ENCODE assay signal across 18 cellular contexts in the genomic region with DNA sequence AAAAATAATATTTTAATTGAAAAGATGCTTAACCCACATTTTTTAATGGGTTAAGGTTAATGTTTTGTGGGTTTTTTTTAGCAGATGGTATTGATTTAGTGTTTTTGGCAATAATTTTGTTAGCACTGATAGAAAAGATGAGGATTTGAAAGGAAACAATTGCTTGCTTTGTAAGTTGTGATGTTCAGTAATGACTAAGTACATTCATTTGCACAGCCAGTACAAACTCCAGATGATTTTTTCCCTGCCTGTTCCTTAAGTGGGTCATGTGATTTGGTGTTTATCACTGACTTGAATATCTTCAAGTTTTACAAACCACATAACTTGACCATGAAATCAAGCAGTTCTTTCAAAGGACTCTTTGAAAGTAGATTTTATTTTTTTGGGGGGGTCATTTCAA. TPM values are rescaled to one million over a fixed set of nuclear protein-coding genes. Genes with fewer than 3 reads are reported as not detected.
DNase-seq lines count a peak whose midpoint lies in the region; ATAC-seq, FAIRE-seq and TF ChIP-seq lines count a peak whose summit lies in the region.
"Had no signal": no experiment of that assay in that cellular context is flagged by ENCODE, and none has a peak within 500 bp of the region (broad histone marks: within the 10 kb centered on the region; RNA-seq: fewer than 3 reads in every experiment).

No MANE protein-coding gene starts in this region.

- TF ChIP-seq CTCF in AG09309 (IDR thresholded peaks at IDR 0.05; ENCODE audit: control insufficient read depth, insufficient read depth, low read depth, low read length, missing control alignments) = no peak
- no peak for TF ChIP-seq CTCF in fibroblast of lung (conservative IDR thresholded peaks at IDR 0.05 in 1 of 2, IDR thresholded peaks at IDR 0.05 in 1 of 2; ENCODE audit: low read depth in 1 of 2, low read length in 2 of 2)
- no peak for TF ChIP-seq CTCF in neural progenitor cell (IDR thresholded peaks at IDR 0.05)

- no peaks in the 10 kb centered on the region for H3K9me3 ChIP-seq in fibroblast of lung (ENCODE audit: control insufficient read depth, insufficient read depth, low read depth, low read length)
- no peaks in the 10 kb centered on the region for H3K9me3 ChIP-seq in neural progenitor cell (ENCODE audit: low read depth)
- H3K9me3 ChIP-seq: BLaER1 had no signal

- FAIRE-seq in GM12892 (lab: Jason Lieb, UNC) = no peak
- FAIRE-seq: bronchial epithelial cell had no signal

- H3K27me3 Mint-ChIP-seq in neural progenitor cell (ENCODE audit: insufficient read depth, low read depth) = peaks cover 2% of the 10 kb centered on the region
- H3K27me3 Mint-ChIP-seq: memory B cell, T-cell had no signal

- H3K4me3 Mint-ChIP-seq in neural progenitor cell = no peak overlapping the region
- H3K4me3 Mint-ChIP-seq: activated T-helper 1 cell treated with anti-CD3 and anti-CD28 coated beads, Interleukin-12 subunit alpha, Interleukin-12 subunit beta, Interleukin-2, Interleukin-4 antibody, amounts not matched to agents 30 ng/mL and 10 ng/mL and 1 ng/mL, durations not matched to agents 14 hours and 24 hours and 36 hours; memory B cell; T-cell had no signal

- H3K4me2 ChIP-seq in fibroblast of lung (ENCODE audit: extremely low read depth, insufficient read depth, low read length) = no peak overlapping the region
- H3K4me2 ChIP-seq in neural progenitor cell = no peak overlapping the region
- H3K4me2 ChIP-seq: BLaER1 had no signal

- peaks cover 12% of the 10 kb centered on the region for H3K4me1 Mint-ChIP-seq in neural progenitor cell

- no peaks in the 10 kb centered on the region for H3F3A ChIP-seq in neural progenitor cell (ENCODE audit: low read depth)

- H3K27me3 ChIP-seq in fibroblast of lung (ENCODE audit: control insufficient read depth, insufficient read depth, low read length) (no peaks in the 10 kb centered on the region), neural progenitor cell (no peaks in the 10 kb centered on the region)
- H3K27me3 ChIP-seq: BLaER1 had no signal

- H3K36me3 ChIP-seq in fibroblast of lung (ENCODE audit: control insufficient read depth, insufficient read depth, low read length) (no peaks in the 10 kb centered on the region), neural progenitor cell (no peaks in the 10 kb centered on the region)
- H3K36me3 ChIP-seq: BLaER1 had no signal

- no peaks in the 10 kb centered on the region for H3K79me2 ChIP-seq in fibroblast of lung (ENCODE audit: control insufficient read depth, insufficient read depth, low read length)
- peaks cover 23% of the 10 kb centered on the region for H3K79me2 ChIP-seq in neural progenitor cell (ENCODE audit: low read depth)

- H3K9me3 Mint-ChIP-seq in neural progenitor cell = no peaks in the 10 kb centered on the region
- H3K9me3 Mint-ChIP-seq: activated T-helper 1 cell treated with anti-CD3 and anti-CD28 coated beads, Interleukin-12 subunit alpha, Interleukin-12 subunit beta, Interleukin-2, Interleukin-4 antibody, amounts not matched to agents 30 ng/mL and 10 ng/mL and 1 ng/mL, durations not matched to agents 14 hours and 24 hours and 36 hours; memory B cell; T-cell had no signal

- no peak for ATAC-seq in HG03196 (IDR thresholded peaks at IDR 0.05; ENCODE audit: unreplicated experiment)
- ATAC-seq: T-cell had no signal

- no peaks in the 10 kb centered on the region for H4K20me1 ChIP-seq in fibroblast of lung (ENCODE audit: control insufficient read depth, extremely low read depth, insufficient read depth, low read length)
- no peaks in the 10 kb centered on the region for H4K20me1 ChIP-seq in neural progenitor cell (ENCODE audit: low read depth)
- H4K20me1 ChIP-seq: BLaER1 had no signal

- H3K4me1 ChIP-seq in fibroblast of lung (ENCODE audit: control insufficient read depth, extremely low read depth, insufficient read depth, low read length) = no peaks in the 10 kb centered on the region
- H3K4me1 ChIP-seq in neural progenitor cell = peaks cover under 1% of the 10 kb centered on the region
- H3K4me1 ChIP-seq: BLaER1 had no signal

- H3K27ac ChIP-seq in fibroblast of lung (ENCODE audit: insufficient read depth, low read length) (no peak overlapping the region), neural progenitor cell (no peak overlapping the region)
- H3K27ac ChIP-seq: BLaER1 had no signal

- H3K27ac Mint-ChIP-seq in neural progenitor cell = no peak overlapping the region
- H3K27ac Mint-ChIP-seq: activated T-helper 1 cell treated with anti-CD3 and anti-CD28 coated beads, Interleukin-12 subunit alpha, Interleukin-12 subunit beta, Interleukin-2, Interleukin-4 antibody, amounts not matched to agents 30 ng/mL and 10 ng/mL and 1 ng/mL, durations not matched to agents 14 hours and 24 hours and 36 hours; memory B cell; T-cell had no signal

- no peak overlapping the region for H3K4me3 ChIP-seq in AG09309 (ENCODE audit: control insufficient read depth, low read depth, low read length)
- no peak overlapping the region for H3K4me3 ChIP-seq in fibroblast of lung (replicated peaks in 1 of 4; ENCODE audit: control extremely low read depth in 1 of 4, insufficient read depth in 1 of 4, low read depth in 3 of 4, low read length in 4 of 4)
- no peak overlapping the region for H3K4me3 ChIP-seq in neural progenitor cell
- H3K4me3 ChIP-seq: BLaER1 had no signal

- H3K9ac ChIP-seq in fibroblast of lung (ENCODE audit: insufficient read depth, low read length) (no peak overlapping the region), neural progenitor cell (no peak overlapping the region)
- H3K9ac ChIP-seq: BLaER1 had no signal

- H2AFZ ChIP-seq in fibroblast of lung (ENCODE audit: low read length) (no peak overlapping the region), neural progenitor cell (replicated peaks) (no peak overlapping the region)

- peaks cover under 1% of the 10 kb centered on the region for H3K36me3 Mint-ChIP-seq in neural progenitor cell
- H3K36me3 Mint-ChIP-seq: memory B cell had no signal

- no peak for TF ChIP-seq POLR2A in GM12892 (IDR thresholded peaks at IDR 0.05; ENCODE audit: low read depth, low read length)

- DNase-seq in AG09309 (ENCODE audit: low read depth) = peak; percentile 31
- peak; percentile 57 for DNase-seq in M059J (ENCODE audit: low read depth)
- DNase-seq in fibroblast of lung (ENCODE audit: low read depth in 2 of 2) = peak; percentile 74 to 88
- DNase-seq in mucosa of gallbladder (ENCODE audit: low spot score) = peak; percentile 18
- DNase-seq in DMS53 treated with DMSO at 0.1 percent for 48 hours (lab: John Stamatoyannopoulos, UW; ENCODE audit: unreplicated experiment) = no peak
- DNase-seq in GM12892 (ENCODE audit: insufficient read length) = no peak
- DNase-seq in neural progenitor cell (ENCODE audit: low spot score) = no peak
- DNase-seq: activated CD4-positive, alpha-beta T cell treated with anti-CD3 and anti-CD28 coated beads for 4 hours; GF-D8; H7; NCI-H2171 treated with DMSO at 0.1 percent for 48 hours; stimulated activated CD4-positive, alpha-beta T cell treated with anti-CD3 and anti-CD28 coated beads, Interleukin-2, amount 100 ng/mL, for 24 hours; T-cell had no signal

RNA-seq across cellular contexts. Expression of a gene that starts 15.0 kb away (rescaled TPM):
- total RNA-seq in M059J (2014; rRNA removed; shearing (Covaris generic)) = 6.0 and 8.1 TPM in 2 replicates
- total RNA-seq in fibroblast of lung (3.1 and 5.9 TPM in 2 replicates), mucosa of gallbladder (27.4 TPM), neural progenitor cell (ENCODE audit: low replicate concordance) (6.5 and 9.2 TPM in 2 replicates)
- polyA plus RNA-seq in fibroblast of lung = 5.1 and 8.7 TPM in 2 replicates
- 3.0 and 4.5 TPM in 2 replicates for polyA plus RNA-seq in fibroblast of lung (2012)
- polyA minus RNA-seq in fibroblast of lung (ENCODE audit: low replicate concordance) = 5.3 and 35.6 TPM in 2 replicates
- polyA plus RNA-seq in GM12892 (2012; ENCODE audit: missing spikeins) = 0.68 TPM

Comparison
In these comparisons a context has a peak if more than half of its experiments do, and no peak if none do; other contexts are left out.
1. DNase-seq: peak in AG09309 (single experiment), M059J (single experiment), fibroblast of lung (2 of 2) and mucosa of gallbladder (single experiment); none in DMS53 treated with DMSO at 0.1 percent for 48 hours (single experiment), GM12892 (single experiment) and neural progenitor cell (single experiment).